11 cellular contexts compared by ENCODE assay signal in genomic region chr16:21646091-21646490, GRCh38. TPM values are rescaled to one million over a fixed set of nuclear protein-coding genes. Genes with fewer than 3 reads are reported as not detected.
DNase-seq lines count a peak whose midpoint lies in the region; ATAC-seq, FAIRE-seq and TF ChIP-seq lines count a peak whose summit lies in the region.
"Had no signal": no experiment of that assay in that cellular context is flagged by ENCODE, and none has a peak within 500 bp of the region (broad histone marks: within the 10 kb centered on the region; RNA-seq: fewer than 3 reads in every experiment).

No MANE protein-coding gene starts in this region.

- H3K4me3 ChIP-seq in hepatocyte (no peak overlapping the region), Caco-2 (ENCODE audit: low read depth, low read length) (no peak overlapping the region)

- H3K79me2 ChIP-seq in hepatocyte, result peaks cover 37% of the 10 kb centered on the region

- H3K9me3 ChIP-seq in hepatocyte (ENCODE audit: low read depth) (no peaks in the 10 kb centered on the region), Caco-2 (no peaks in the 10 kb centered on the region)

- peak overlapping the region; percentile 94 for H3K27ac Mint-ChIP-seq in T-helper 2 cell treated with Interferon-gamma antibody and Interleukin-4, amounts not matched to agents 5 μg/mL and 100 μg/mL, for 36 hours
- peak overlapping the region; percentile 91 for H3K27ac Mint-ChIP-seq in activated T-helper 2 cell treated with anti-CD3 and anti-CD28 coated beads, Interferon-gamma antibody, Interleukin-2, Interleukin-4, amounts not matched to agents 10 μg/mL and 5 μg/mL and 100 μg/mL, durations not matched to agents 14 hours and 24 hours and 36 hours
- H3K27ac Mint-ChIP-seq in stimulated activated naive CD8-positive, alpha-beta T cell treated with anti-CD3 and anti-CD28 coated beads, Interleukin-15, amount 100 ng/mL, for 72 hours, result no peak overlapping the region
- H3K27ac Mint-ChIP-seq in WTC11 (no peak overlapping the region), Caco-2 (ENCODE audit: unreplicated experiment) (no peak overlapping the region)

- H3K4me2 ChIP-seq in hepatocyte, result peak overlapping the region; percentile 53

- H4K20me1 ChIP-seq in hepatocyte (ENCODE audit: insufficient read depth, poor library complexity, severe bottlenecking), result no peaks in the 10 kb centered on the region

- 56% methylated on average over 5 of the region's 5 CpGs for WGBS in hepatocyte (ENCODE audit: low lambda C conversion rate, missing lambda C conversion rate)

- no peaks in the 10 kb centered on the region for H3K9me2 ChIP-seq in hepatocyte (replicated peaks; ENCODE audit: insufficient read depth)

- peak overlapping the region; percentile 79 for H3K4me3 Mint-ChIP-seq in T-helper 2 cell treated with Interferon-gamma antibody and Interleukin-4, amounts not matched to agents 5 μg/mL and 100 μg/mL, for 36 hours
- H3K4me3 Mint-ChIP-seq in activated T-helper 2 cell treated with anti-CD3 and anti-CD28 coated beads, Interferon-gamma antibody, Interleukin-2, Interleukin-4, amounts not matched to agents 10 μg/mL and 5 μg/mL and 100 μg/mL, durations not matched to agents 14 hours and 24 hours and 36 hours (ENCODE audit: low read depth), result peak overlapping the region; percentile 75
- H3K4me3 Mint-ChIP-seq in stimulated activated naive CD8-positive, alpha-beta T cell treated with anti-CD3 and anti-CD28 coated beads, Interleukin-15, amount 100 ng/mL, for 72 hours, result peak overlapping the region; percentile 78 to 81
- H3K4me3 Mint-ChIP-seq in WTC11 (no peak overlapping the region), Caco-2 (ENCODE audit: unreplicated experiment) (no peak overlapping the region)

- H2AFZ ChIP-seq in hepatocyte, result no peak overlapping the region

- no peak for FAIRE-seq in D721Med (lab: Jason Lieb, UNC)

- peaks cover 5% of the 10 kb centered on the region for H3K36me3 Mint-ChIP-seq in T-helper 2 cell treated with Interferon-gamma antibody and Interleukin-4, amounts not matched to agents 5 μg/mL and 100 μg/mL, for 36 hours (ENCODE audit: low read depth)
- H3K36me3 Mint-ChIP-seq in activated T-helper 2 cell treated with anti-CD3 and anti-CD28 coated beads, Interferon-gamma antibody, Interleukin-2, Interleukin-4, amounts not matched to agents 10 μg/mL and 5 μg/mL and 100 μg/mL, durations not matched to agents 14 hours and 24 hours and 36 hours (ENCODE audit: low read depth), result peaks cover 2% of the 10 kb centered on the region
- H3K36me3 Mint-ChIP-seq in WTC11 (no peaks in the 10 kb centered on the region), Caco-2 (ENCODE audit: insufficient read depth, unreplicated experiment) (no peaks in the 10 kb centered on the region)

- peaks cover 52% of the 10 kb centered on the region for H3K4me1 Mint-ChIP-seq in T-helper 2 cell treated with Interferon-gamma antibody and Interleukin-4, amounts not matched to agents 5 μg/mL and 100 μg/mL, for 36 hours (ENCODE audit: low read depth)
- peaks cover 48% of the 10 kb centered on the region for H3K4me1 Mint-ChIP-seq in activated T-helper 2 cell treated with anti-CD3 and anti-CD28 coated beads, Interferon-gamma antibody, Interleukin-2, Interleukin-4, amounts not matched to agents 10 μg/mL and 5 μg/mL and 100 μg/mL, durations not matched to agents 14 hours and 24 hours and 36 hours (ENCODE audit: low read depth)
- H3K4me1 Mint-ChIP-seq in stimulated activated naive CD8-positive, alpha-beta T cell treated with anti-CD3 and anti-CD28 coated beads, Interleukin-15, amount 100 ng/mL, for 72 hours, result peaks cover 63% of the 10 kb centered on the region
- 0 out of 2 replicates have a peak, but pooled peaks cover 3% of the 10 kb centered on the region for H3K4me1 Mint-ChIP-seq in WTC11
- no peaks in the 10 kb centered on the region for H3K4me1 Mint-ChIP-seq in Caco-2 (ENCODE audit: low read depth, unreplicated experiment)

- DNase-seq in T-helper 2 cell treated with Interferon-gamma antibody and Interleukin-4, amounts not matched to agents 5 μg/mL and 100 μg/mL, for 36 hours (ENCODE audit: low spot score), result no peak
- DNase-seq in T-helper 2 cell, result no peak
- DNase-seq in activated T-helper 2 cell treated with anti-CD3 and anti-CD28 coated beads, Interferon-gamma antibody, Interleukin-2, Interleukin-4, amounts not matched to agents 10 μg/mL and 5 μg/mL and 100 μg/mL, durations not matched to agents 14 hours and 24 hours and 36 hours (ENCODE audit: low spot score), result no peak
- no peak for DNase-seq in hepatocyte (ENCODE audit: low spot score)
- DNase-seq in stimulated activated naive CD8-positive, alpha-beta T cell treated with anti-CD3 and anti-CD28 coated beads, Interleukin-15, amount 100 ng/mL, for 72 hours, result no peak
- DNase-seq in D721Med (ENCODE audit: insufficient read length, low spot score), result no peak
- DNase-seq in WTC11 (ENCODE audit: low spot score), result no peak
- no peak for DNase-seq in Caco-2
- DNase-seq: NCI-H146 had no signal

- no peaks in the 10 kb centered on the region for H3K4me1 ChIP-seq in hepatocyte (ENCODE audit: insufficient read depth)
- no peaks in the 10 kb centered on the region for H3K4me1 ChIP-seq in Caco-2

- ATAC-seq in stimulated activated naive CD8-positive, alpha-beta T cell treated with anti-CD3 and anti-CD28 coated beads, Interleukin-15, amount 100 ng/mL, for 72 hours, result no peak
- no peak for ATAC-seq in WTC11

- H3K27me3 Mint-ChIP-seq in T-helper 2 cell treated with Interferon-gamma antibody and Interleukin-4, amounts not matched to agents 5 μg/mL and 100 μg/mL, for 36 hours (ENCODE audit: low read depth), result no peaks in the 10 kb centered on the region
- no peaks in the 10 kb centered on the region for H3K27me3 Mint-ChIP-seq in activated T-helper 2 cell treated with anti-CD3 and anti-CD28 coated beads, Interferon-gamma antibody, Interleukin-2, Interleukin-4, amounts not matched to agents 10 μg/mL and 5 μg/mL and 100 μg/mL, durations not matched to agents 14 hours and 24 hours and 36 hours (ENCODE audit: low read depth)
- no peaks in the 10 kb centered on the region for H3K27me3 Mint-ChIP-seq in stimulated activated naive CD8-positive, alpha-beta T cell treated with anti-CD3 and anti-CD28 coated beads, Interleukin-15, amount 100 ng/mL, for 72 hours
- no peaks in the 10 kb centered on the region for H3K27me3 Mint-ChIP-seq in WTC11 (ENCODE audit: low read depth)
- no peaks in the 10 kb centered on the region for H3K27me3 Mint-ChIP-seq in Caco-2 (ENCODE audit: insufficient read depth, unreplicated experiment)

- no TSS peak for BruUV-seq in Caco-2 (replicated peaks; lab: Mats Ljungman, UMichigan)

- POLR2A ChIA-PET in WTC11 (lab: Charles Lee), result no interaction called here
- POLR2A ChIA-PET in Caco-2 (lab: Charles Lee), result no interaction called here

- CTCF ChIA-PET in WTC11 (lab: Charles Lee), result interaction anchor here (2.1 kb wide), 1 partner anchor 11 kb away, joined by 12 read pairs; no protein-coding TSS in a partner anchor
- CTCF ChIA-PET in Caco-2 (lab: Charles Lee), result no interaction called here

- intact Hi-C loops in activated T-helper 2 cell treated with anti-CD3 and anti-CD28 coated beads, Interferon-gamma antibody, Interleukin-2, Interleukin-4, amounts not matched to agents 10 μg/mL and 5 μg/mL and 100 μg/mL, durations not matched to agents 14 hours and 24 hours and 36 hours (cut with micrococcal nuclease), result loop anchor here (10.0 kb wide), 1 partner anchor 1299 kb away; no protein-coding TSS in a partner anchor
- intact Hi-C loops in Caco-2 (cut with micrococcal nuclease; ENCODE audit: unreplicated experiment), result no loop called here

- H3K36me3 ChIP-seq in hepatocyte (replicated peaks; ENCODE audit: insufficient read depth, low read depth), result no peaks in the 10 kb centered on the region
- H3K36me3 ChIP-seq in Caco-2 (ENCODE audit: control insufficient read depth, insufficient read depth, low read length), result no peaks in the 10 kb centered on the region

- no peaks in the 10 kb centered on the region for H3K9me3 Mint-ChIP-seq in T-helper 2 cell treated with Interferon-gamma antibody and Interleukin-4, amounts not matched to agents 5 μg/mL and 100 μg/mL, for 36 hours
- no peaks in the 10 kb centered on the region for H3K9me3 Mint-ChIP-seq in activated T-helper 2 cell treated with anti-CD3 and anti-CD28 coated beads, Interferon-gamma antibody, Interleukin-2, Interleukin-4, amounts not matched to agents 10 μg/mL and 5 μg/mL and 100 μg/mL, durations not matched to agents 14 hours and 24 hours and 36 hours
- H3K9me3 Mint-ChIP-seq in stimulated activated naive CD8-positive, alpha-beta T cell treated with anti-CD3 and anti-CD28 coated beads, Interleukin-15, amount 100 ng/mL, for 72 hours, result no peaks in the 10 kb centered on the region
- H3K9me3 Mint-ChIP-seq in WTC11 (no peaks in the 10 kb centered on the region), Caco-2 (ENCODE audit: unreplicated experiment) (no peaks in the 10 kb centered on the region)

- no peak overlapping the region for H3K27ac ChIP-seq in hepatocyte
- H3K27ac ChIP-seq: RWPE1 had no signal

- no peaks in the 10 kb centered on the region for H3K27me3 ChIP-seq in hepatocyte
- H3K27me3 ChIP-seq in Caco-2 (replicated peaks; ENCODE audit: control insufficient read depth, insufficient read depth, low read length), result no peaks in the 10 kb centered on the region

- TF ChIP-seq CTCF in hepatocyte (IDR thresholded peaks at IDR 0.05; ENCODE audit: poor library complexity) (no peak), D721Med (IDR thresholded peaks at IDR 0.05; ENCODE audit: insufficient read depth, missing control alignments) (no peak), WTC11 (IDR thresholded peaks at IDR 0.05) (no peak), Caco-2 (IDR thresholded peaks at IDR 0.05; ENCODE audit: insufficient read depth in 1 of 2, low read depth in 1 of 2, low read length in 1 of 2, severe bottlenecking in 1 of 2, unreplicated experiment in 1 of 2) (no peak)

RNA-seq across cellular contexts. Expression of gene IGSF6, which starts 6.3 kb away (rescaled TPM):
- total RNA-seq in activated T-helper 2 cell treated with anti-CD3 and anti-CD28 coated beads, Interferon-gamma antibody, Interleukin-2, Interleukin-4, amounts not matched to agents 10 μg/mL and 5 μg/mL and 100 μg/mL, durations not matched to agents 14 hours and 24 hours and 36 hours, result not detected in 2 replicates
- total RNA-seq in hepatocyte (0.56 and 0.70 TPM in 2 replicates), WTC11 (2021) (0.25 TPM in 1 of 3 replicates, not detected in the others), Caco-2 (2022) (not detected in 2 replicates)
- polyA plus RNA-seq in hepatocyte, result 0.35 and 2.2 TPM in 2 replicates
- total RNA-seq: A172 had no signal

RNA-seq across cellular contexts. Expression of gene OTOA, which starts 17.7 kb away (rescaled TPM):
- 0.07 TPM in 1 of 2 replicates, not detected in the other for total RNA-seq in activated T-helper 2 cell treated with anti-CD3 and anti-CD28 coated beads, Interferon-gamma antibody, Interleukin-2, Interleukin-4, amounts not matched to agents 10 μg/mL and 5 μg/mL and 100 μg/mL, durations not matched to agents 14 hours and 24 hours and 36 hours
- total RNA-seq in hepatocyte (0.07 TPM in 1 of 2 replicates, not detected in the other), WTC11 (2021) (0.07 to 0.11 TPM (median 0.07 TPM) in 3 replicates), Caco-2 (2022) (not detected in 2 replicates)
- polyA plus RNA-seq in hepatocyte, result not detected in 2 replicates

RNA-seq across cellular contexts. Expression of gene METTL9, which starts 46.7 kb away (rescaled TPM):
- 73.9 and 75.8 TPM in 2 replicates for total RNA-seq in activated T-helper 2 cell treated with anti-CD3 and anti-CD28 coated beads, Interferon-gamma antibody, Interleukin-2, Interleukin-4, amounts not matched to agents 10 μg/mL and 5 μg/mL and 100 μg/mL, durations not matched to agents 14 hours and 24 hours and 36 hours
- total RNA-seq in hepatocyte (222 and 229 TPM in 2 replicates), WTC11 (2021) (94.6 to 110 TPM (median 99.0 TPM) in 3 replicates), Caco-2 (2022) (50.7 and 55.3 TPM in 2 replicates)
- polyA plus RNA-seq in hepatocyte, result 112 TPM in 2 replicates

Comparison
In these comparisons a context has a peak if more than half of its experiments do, and no peak if none do; other contexts are left out.
1. H3K27ac Mint-ChIP-seq: peak in T-helper 2 cell treated with Interferon-gamma antibody and Interleukin-4, amounts not matched to agents 5 μg/mL and 100 μg/mL, for 36 hours (single experiment) and activated T-helper 2 cell treated with anti-CD3 and anti-CD28 coated beads, Interferon-gamma antibody, Interleukin-2, Interleukin-4, amounts not matched to agents 10 μg/mL and 5 μg/mL and 100 μg/mL, durations not matched to agents 14 hours and 24 hours and 36 hours (single experiment); none in stimulated activated naive CD8-positive, alpha-beta T cell treated with anti-CD3 and anti-CD28 coated beads, Interleukin-15, amount 100 ng/mL, for 72 hours (0 of 2), WTC11 (single experiment) and Caco-2 (single experiment).
2. H3K4me3 Mint-ChIP-seq: peak in T-helper 2 cell treated with Interferon-gamma antibody and Interleukin-4, amounts not matched to agents 5 μg/mL and 100 μg/mL, for 36 hours (single experiment), activated T-helper 2 cell treated with anti-CD3 and anti-CD28 coated beads, Interferon-gamma antibody, Interleukin-2, Interleukin-4, amounts not matched to agents 10 μg/mL and 5 μg/mL and 100 μg/mL, durations not matched to agents 14 hours and 24 hours and 36 hours (single experiment) and stimulated activated naive CD8-positive, alpha-beta T cell treated with anti-CD3 and anti-CD28 coated beads, Interleukin-15, amount 100 ng/mL, for 72 hours (2 of 2); none in WTC11 (single experiment) and Caco-2 (single experiment).